In genomic region chr6:138966870-138967269, GRCh38 we compare ENCODE assay signal across 14 cellular contexts. TPM values are rescaled to one million over a fixed set of nuclear protein-coding genes. Genes with fewer than 3 reads are reported as not detected.
DNase-seq lines count a peak whose midpoint lies in the region; ATAC-seq and TF ChIP-seq lines count a peak whose summit lies in the region.
"Had no signal": no experiment of that assay in that cellular context is flagged by ENCODE, and none has a peak within 500 bp of the region (broad histone marks: within the 10 kb centered on the region; RNA-seq: fewer than 3 reads in every experiment).

No MANE protein-coding gene starts in this region.

- TF ChIP-seq CTCF in DND-41 (IDR thresholded peaks at IDR 0.05; ENCODE audit: borderline replicate concordance, extremely low read depth, low read length, poor library complexity, severe bottlenecking), result no peak

- no peak overlapping the region for H3K27ac ChIP-seq in DND-41 (ENCODE audit: low read length)
- H3K27ac ChIP-seq: BLaER1 had no signal

- peaks cover 100% of the 10 kb centered on the region for H3K79me2 ChIP-seq in DND-41 (ENCODE audit: insufficient read depth, low read length)

- peaks cover 73% of the 10 kb centered on the region for H4K20me1 ChIP-seq in DND-41 (ENCODE audit: insufficient read depth, low read length)

- no peak overlapping the region for H3K4me3 Mint-ChIP-seq in T-helper 17 cell
- H3K4me3 Mint-ChIP-seq: CD14-positive monocyte, H9 had no signal

- DNase-seq in DND-41 (no peak), HEK293T (ENCODE audit: extremely low spot score) (no peak), T-helper 17 cell (no peak), SKM-1 treated with dmso at 0.1 percent for 144 hours (lab: John Stamatoyannopoulos, UW; ENCODE audit: unreplicated experiment) (no peak), ACHN (no peak), HK-2 (ENCODE audit: unreplicated experiment) (no peak)
- DNase-seq: AML-193; CD4-positive, alpha-beta memory T cell; DMS153; DMS79; GF-D8; H9 had no signal

- H3K4me2 ChIP-seq in DND-41 (ENCODE audit: insufficient read depth, low read length), result no peak overlapping the region
- H3K4me2 ChIP-seq: BLaER1 had no signal

- ATAC-seq in DND-41 (ENCODE audit: insufficient read depth, low read depth) (0 out of 3 replicates have a peak, but pooled peaks have one; percentile 29), T-helper 17 cell (no peak)

- no peaks in the 10 kb centered on the region for H3K36me3 ChIP-seq in DND-41 (ENCODE audit: insufficient read depth, low read length)

- H3K27me3 ChIP-seq in DND-41 (ENCODE audit: insufficient read depth, low read length, poor library complexity), result no peaks in the 10 kb centered on the region
- H3K27me3 ChIP-seq: BLaER1 had no signal

- H3K4me3 ChIP-seq in DND-41 (ENCODE audit: low read depth in 1 of 2, low read length in 2 of 2), result no peak overlapping the region
- H3K4me3 ChIP-seq: BLaER1 had no signal

- POLR2A ChIA-PET in HEK293T (lab: Yijun Ruan, JAX), result no interaction called here

- H2AFZ ChIP-seq in DND-41 (ENCODE audit: low read depth, low read length), result no peak overlapping the region

- H3K36me3 Mint-ChIP-seq in T-helper 17 cell (ENCODE audit: low read depth), result no peaks in the 10 kb centered on the region
- H3K36me3 Mint-ChIP-seq: CD14-positive monocyte; CD4-positive, alpha-beta memory T cell had no signal

- peak overlapping the region; percentile 46 for H3K27ac Mint-ChIP-seq in T-helper 17 cell

- CTCF ChIA-PET in HEK293T (lab: Yijun Ruan, JAX), result interaction anchor here (0.8 to 2.7 kb wide), 3 partner anchors 8 to 21 kb away, joined by 3 to 11 read pairs (median 4); no protein-coding TSS in a partner anchor

- no peaks in the 10 kb centered on the region for H3K4me1 ChIP-seq in DND-41 (ENCODE audit: insufficient read depth, low read length)
- H3K4me1 ChIP-seq: BLaER1 had no signal

- peaks cover 32% of the 10 kb centered on the region for H3K4me1 Mint-ChIP-seq in T-helper 17 cell

- in situ Hi-C loops in ACHN (cut with HindIII; ENCODE audit: low pct_ligation_motif_present, low pct_unique_long_range_greater_than_20kb, low sequenced_read_pairs), result no loop called here

- no peaks in the 10 kb centered on the region for H3K9me3 ChIP-seq in DND-41 (ENCODE audit: insufficient read depth, low read length, severe bottlenecking)
- no peaks in the 10 kb centered on the region for H3K9me3 ChIP-seq in T-helper 17 cell (ENCODE audit: control insufficient read depth, low read length, poor library complexity, severe bottlenecking)

- H3K27me3 Mint-ChIP-seq in T-helper 17 cell, result no peaks in the 10 kb centered on the region
- H3K27me3 Mint-ChIP-seq: CD4-positive, alpha-beta memory T cell had no signal

- H3K9ac ChIP-seq in DND-41 (ENCODE audit: low read depth, low read length), result no peak overlapping the region
- H3K9ac ChIP-seq: BLaER1 had no signal

TF ChIP-seq in HEK293T, 16 proteins besides CTCF, POLR2A, EP300 and RAD21:
- no peak for TF ChIP-seq CTBP1 (IDR thresholded peaks at IDR 0.05; ENCODE audit: borderline replicate concordance)
- peak; percentile 53; the same call in 1 of the 2 replicates for TF ChIP-seq PKNOX1 (IDR thresholded peaks at IDR 0.05)
- no peak for TF ChIP-seq FOXK2 (IDR thresholded peaks at IDR 0.05)
TF ChIP-seq in HEK293T: peak in this region for 1.

RNA-seq across cellular contexts. Expression of gene REPS1, which starts 21.2 kb away (rescaled TPM):
- total RNA-seq in T-helper 17 cell, result 10 to 100 TPM; 73.4 to 88.6 TPM
